ENCODE assay signal across 27 cellular contexts in genomic region chr7:156274557-156274956, GRCh38.
DNase-seq lines count a peak whose midpoint lies in the region; ATAC-seq lines count a peak whose summit lies in the region.
"Had no signal": no experiment of that assay in that cellular context is flagged by ENCODE, and none has a peak within 500 bp of the region (broad histone marks: within the 10 kb centered on the region; RNA-seq: fewer than 3 reads in every experiment).

No MANE protein-coding gene starts in this region.

- peak in 3 of 61 donors; percentile 6 to 28 (median 18) for DNase-seq in caudate nucleus (lab: John Stamatoyannopoulos, UW)
- DNase-seq: 8988T; ACHN; AML-193; BE2C; C1 segment of cervical spinal cord; Caco-2; Calu3; CD4-positive, alpha-beta memory T cell; CD4-positive, alpha-beta T cell; CD4-positive, CD25-positive, alpha-beta regulatory T cell; CD8-positive, alpha-beta memory T cell; CD8-positive, alpha-beta T cell; COR-L47; DMS 273 treated with DMSO at 0.1 percent for 48 hours; DMS153; DMS53; DMS79; DMS79 treated with DMSO at 0.1 percent for 48 hours; DND-41; EL had no signal

- peak overlapping the region; percentile 4 for H3K27ac ChIP-seq in caudate nucleus (ENCODE audit: low read depth, low read length)
- H3K27ac ChIP-seq: 22Rv1; A549; BLaER1; BLaER1 treated with 17β-estradiol and CSF1 and Interleukin-3, amounts not matched to agents 10 nM and 100 nM; C4-2B had no signal

- no peak for ATAC-seq in GM18502 (IDR thresholded peaks at IDR 0.05; ENCODE audit: poor library complexity, unreplicated experiment)
- ATAC-seq: A549; CD8-positive, alpha-beta T cell had no signal
